8 cellular contexts compared by ENCODE assay signal in the genomic region with DNA sequence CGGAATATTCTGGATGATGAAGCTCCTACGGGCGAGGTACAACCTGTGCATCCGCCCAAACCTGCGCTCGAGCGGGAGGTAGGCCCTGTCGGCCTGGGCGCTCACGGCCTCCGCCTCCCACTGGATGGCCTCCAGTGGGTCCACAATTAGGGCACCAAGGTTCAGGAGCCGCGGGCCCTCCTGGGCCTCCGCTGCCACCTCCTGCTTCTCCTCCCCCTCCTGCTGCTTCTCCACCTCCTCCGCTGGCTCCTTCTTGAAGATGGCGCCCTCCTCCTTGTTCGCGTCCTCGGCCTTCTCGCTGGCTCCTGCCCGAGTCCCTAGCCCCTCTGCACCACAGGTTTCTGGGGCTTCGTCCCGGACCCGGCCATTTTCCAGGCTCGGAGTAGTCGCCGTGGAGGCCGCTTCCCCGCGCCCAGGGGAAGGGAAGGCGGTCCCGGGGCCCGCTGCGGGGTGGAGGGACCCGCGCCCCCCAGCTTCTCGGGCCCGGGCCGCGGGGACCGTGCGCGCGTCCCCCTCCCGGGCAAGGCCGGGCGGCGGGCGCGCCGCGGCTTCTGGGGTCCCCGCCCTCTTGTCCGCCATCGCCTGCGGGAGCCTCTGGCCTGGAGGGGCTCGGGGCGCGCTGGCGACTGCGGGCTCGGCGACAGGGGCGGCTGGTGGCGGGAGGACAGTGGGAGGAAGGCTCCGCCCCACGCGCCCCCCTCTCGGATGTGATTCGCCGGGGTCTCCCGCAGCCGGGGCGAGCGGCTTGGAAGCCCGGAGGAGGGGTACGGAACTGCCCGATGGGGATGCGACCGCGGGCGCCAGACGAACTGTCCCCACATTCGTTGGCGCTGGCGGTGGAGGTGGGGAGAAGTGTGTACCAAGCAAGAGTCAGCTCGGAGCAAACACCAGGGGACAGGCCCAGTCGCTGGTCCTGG. TPM values are rescaled to one million over a fixed set of nuclear protein-coding genes. Genes with fewer than 3 reads are reported as not detected.
DNase-seq lines count a peak whose midpoint lies in the region; ATAC-seq and TF ChIP-seq lines count a peak whose summit lies in the region.

No MANE protein-coding gene starts in this region.

- peak overlapping the region; percentile 55 for H3K4me3 ChIP-seq in lung

- peaks cover 11% of the 10 kb centered on the region for H3K36me3 Mint-ChIP-seq in stimulated activated memory B cell treated with anti-CD40 and anti-IgM and Interleukin-4, amounts not matched to agents 10 μg/mL and 1 μg/mL and 100 μg/mL, for 72 hours

- H3K4me3 Mint-ChIP-seq in stimulated activated memory B cell treated with anti-CD40 and anti-IgM and Interleukin-4, amounts not matched to agents 10 μg/mL and 1 μg/mL and 100 μg/mL, for 72 hours = peak overlapping the region; percentile 70

- no peaks in the 10 kb centered on the region for H3K9me3 ChIP-seq in lung (ENCODE audit: control insufficient read depth in 2 of 2, insufficient read depth in 1 of 2, low read length in 1 of 2)

- no peaks in the 10 kb centered on the region for H3K9me3 Mint-ChIP-seq in stimulated activated memory B cell treated with anti-CD40 and anti-IgM and Interleukin-4, amounts not matched to agents 10 μg/mL and 1 μg/mL and 100 μg/mL, for 72 hours

- peaks cover 17% of the 10 kb centered on the region for H3K4me1 Mint-ChIP-seq in stimulated activated memory B cell treated with anti-CD40 and anti-IgM and Interleukin-4, amounts not matched to agents 10 μg/mL and 1 μg/mL and 100 μg/mL, for 72 hours

- ATAC-seq in lung (ENCODE audit: insufficient read depth, low FRiP score) (peak; percentile 30), GM21423 (IDR thresholded peaks at IDR 0.05; ENCODE audit: unreplicated experiment) (no peak)
- peak; percentile 64 for ATAC-seq in stimulated activated memory B cell treated with anti-CD40 and anti-IgM and Interleukin-4, amounts not matched to agents 10 μg/mL and 1 μg/mL and 100 μg/mL, for 72 hours

- no peak for TF ChIP-seq CTCF in lung (IDR thresholded peaks at IDR 0.05; ENCODE audit: control extremely low read depth, extremely low read depth)

- DNase-seq in NCI-H82 (lab: John Stamatoyannopoulos, UW) (peak; percentile 67), NCI-H82 treated with DMSO at 0.1 percent for 48 hours (lab: John Stamatoyannopoulos, UW; ENCODE audit: unreplicated experiment) (no peak), lung (ENCODE audit: low spot score) (no peak), NCI-H2081 (lab: John Stamatoyannopoulos, UW) (no peak)
- peak; percentile 36 for DNase-seq in activated CD4-positive, alpha-beta T cell treated with anti-CD3 and anti-CD28 coated beads, Interleukin-2, amount 50 U/mL, for 1 hour
- peak; percentile 26 for DNase-seq in effector CD4-positive, alpha-beta T cell

- peaks cover 0 to 22% of the 10 kb centered on the region in 2 donors for H3K4me1 ChIP-seq in lung (ENCODE audit: control insufficient read depth in 2 of 2, insufficient read depth in 2 of 2, low read length in 2 of 2)

- H3K27ac ChIP-seq in lung (ENCODE audit: low read depth in 1 of 2, low read length in 1 of 2) = peak overlapping the region; percentile 50 to 81

- H3K27me3 Mint-ChIP-seq in stimulated activated memory B cell treated with anti-CD40 and anti-IgM and Interleukin-4, amounts not matched to agents 10 μg/mL and 1 μg/mL and 100 μg/mL, for 72 hours = peaks cover 20% of the 10 kb centered on the region

- no peaks in the 10 kb centered on the region for H3K27me3 ChIP-seq in lung (ENCODE audit: control insufficient read depth, insufficient read depth)

- 5% methylated on average over 74 to 88 of the region's 88 CpGs for WGBS in lung, 2 donors

- peak overlapping the region; percentile 57 for H3K27ac Mint-ChIP-seq in stimulated activated memory B cell treated with anti-CD40 and anti-IgM and Interleukin-4, amounts not matched to agents 10 μg/mL and 1 μg/mL and 100 μg/mL, for 72 hours

- peaks cover 0 to 3% of the 10 kb centered on the region in 2 donors for H3K36me3 ChIP-seq in lung (ENCODE audit: control insufficient read depth in 2 of 2, insufficient read depth in 2 of 2, low read length in 2 of 2)

RNA-seq across cellular contexts. Expression of gene PLAGL2, which starts 17.6 kb away (rescaled TPM):
- total RNA-seq in lung = 10 to 100 TPM; 14.5 to 15.8 TPM
- 10 to 100 TPM in 1 of 2 donors, 1 to 10 TPM in 1; 4.6 to 11.4 TPM for polyA plus RNA-seq in lung

RNA-seq across cellular contexts. Expression of gene POFUT1, which starts 17.7 kb away (rescaled TPM):
- total RNA-seq in lung = 10 to 100 TPM; 23.1 to 37.1 TPM
- polyA plus RNA-seq in lung = 10 to 100 TPM in 1 of 2 donors, 1 to 10 TPM in 1; 9.0 to 20.3 TPM

Comparison
In these comparisons a context has a peak if more than half of its experiments do, and no peak if none do; other contexts are left out.
1. DNase-seq: peak in NCI-H82 (single experiment), activated CD4-positive, alpha-beta T cell treated with anti-CD3 and anti-CD28 coated beads, Interleukin-2, amount 50 U/mL, for 1 hour (single experiment) and effector CD4-positive, alpha-beta T cell (single experiment); none in NCI-H82 treated with DMSO at 0.1 percent for 48 hours (single experiment), lung (single experiment) and NCI-H2081 (0 of 2).